In genomic region chr5:36734422-36734821, GRCh38 we compare ENCODE assay signal across 10 cellular contexts.
DNase-seq lines count a peak whose midpoint lies in the region; ATAC-seq and TF ChIP-seq lines count a peak whose summit lies in the region.
"Had no signal": no experiment of that assay in that cellular context is flagged by ENCODE, and none has a peak within 500 bp of the region (broad histone marks: within the 10 kb centered on the region; RNA-seq: fewer than 3 reads in every experiment).

No MANE protein-coding gene starts in this region.

- DNase-seq in AG04449 (ENCODE audit: low read depth, low spot score), result no peak
- peak; percentile 30 for DNase-seq in GM12865 (ENCODE audit: low read depth)
- peak in 1 of 2 experiments; percentile 30 for DNase-seq in PC-9
- no peak for DNase-seq in foreskin keratinocyte
- no peak for DNase-seq in stimulated activated CD4-positive, alpha-beta T cell treated with anti-CD3 and anti-CD28 coated beads, Interleukin-4, amount 100 ng/mL, for 1 hour
- DNase-seq in activated CD4-positive, alpha-beta T cell treated with anti-CD3 and anti-CD28 coated beads, Interleukin-2, amount 50 U/mL, for 4 hours, result no peak
- no peak for DNase-seq in iPS-NIHi11 (ENCODE audit: low spot score)
- DNase-seq: activated CD4-positive, alpha-beta T cell treated with anti-CD3 and anti-CD28 coated beads, Interleukin-2, amount 50 U/mL, for 48 hours; hypothalamus had no signal

- POLR2A ChIA-PET in AG04449 (lab: Yijun Ruan, JAX) (no interaction called here), PC-9 (lab: Charles Lee; ENCODE audit: unreplicated experiment) (no interaction called here)

- H3K4me3 ChIP-seq in AG04449 (ENCODE audit: low read depth, low read length) (no peak overlapping the region), GM12865 (ENCODE audit: low read depth, low read length) (no peak overlapping the region), PC-9 (no peak overlapping the region)

- H3K4me1 ChIP-seq in PC-9 (replicated peaks; ENCODE audit: insufficient read depth) (no peaks in the 10 kb centered on the region), foreskin keratinocyte (no peaks in the 10 kb centered on the region)

- no TSS peak for BruUV-seq in PC-9 (replicated peaks; lab: Mats Ljungman, UMichigan)

- no peaks in the 10 kb centered on the region for H4K20me1 ChIP-seq in PC-9 (ENCODE audit: insufficient read depth)

- CTCF ChIA-PET in AG04449 (lab: Yijun Ruan, JAX), result interaction anchor here (1.0 to 12.1 kb wide), 5 partner anchors 10 to 271 kb away, joined by 3 to 158 read pairs (median 3); no protein-coding TSS in a partner anchor
- CTCF ChIA-PET in PC-9 (lab: Charles Lee), result interaction anchor here (0.6 to 1.0 kb wide), 4 partner anchors 136 to 679 kb away, joined by 3 to 5 read pairs (median 4); no protein-coding TSS in a partner anchor

- H2AFZ ChIP-seq in PC-9, result no peak overlapping the region

- no peaks in the 10 kb centered on the region for H3K9me3 ChIP-seq in PC-9 (ENCODE audit: insufficient read depth, low read depth)

- no peak overlapping the region for H3K4me2 ChIP-seq in PC-9

- H3K9me2 ChIP-seq in PC-9 (ENCODE audit: insufficient read depth), result no peaks in the 10 kb centered on the region

- H3K79me2 ChIP-seq in PC-9 (ENCODE audit: low read depth), result no peaks in the 10 kb centered on the region

- no peaks in the 10 kb centered on the region for H3F3A ChIP-seq in PC-9 (ENCODE audit: insufficient read depth, low read depth)

- H3K27ac ChIP-seq in PC-9, result no peak overlapping the region
- H3K27ac ChIP-seq in foreskin keratinocyte, result no peak overlapping the region

- H3K36me3 ChIP-seq in PC-9 (ENCODE audit: low read depth), result no peaks in the 10 kb centered on the region

- intact Hi-C loops in PC-9 (cut with micrococcal nuclease; ENCODE audit: unreplicated experiment), result loop anchor here (10.0 kb wide), 1 partner anchor 1460 kb away; no protein-coding TSS in a partner anchor

- peak; percentile 5 for TF ChIP-seq CTCF in AG04449 (IDR thresholded peaks at IDR 0.05; ENCODE audit: insufficient read depth, low read length, missing control alignments)
- TF ChIP-seq CTCF in GM12865 (IDR thresholded peaks at IDR 0.05; ENCODE audit: insufficient read depth, low read depth, low read length, missing control alignments), result no peak
- TF ChIP-seq CTCF in PC-9 (conservative IDR thresholded peaks at IDR 0.05), result peak; percentile 65
- peak; percentile 49 for TF ChIP-seq CTCF in foreskin keratinocyte (conservative IDR thresholded peaks at IDR 0.05)

- ATAC-seq in foreskin keratinocyte (no peak), GM18519 (IDR thresholded peaks at IDR 0.05; ENCODE audit: low FRiP score, unreplicated experiment) (no peak)

- H3K27me3 ChIP-seq in PC-9 (ENCODE audit: insufficient read depth, low read depth), result no peaks in the 10 kb centered on the region
- H3K27me3 ChIP-seq in foreskin keratinocyte, result peaks cover 5% of the 10 kb centered on the region
